In the genomic region with DNA sequence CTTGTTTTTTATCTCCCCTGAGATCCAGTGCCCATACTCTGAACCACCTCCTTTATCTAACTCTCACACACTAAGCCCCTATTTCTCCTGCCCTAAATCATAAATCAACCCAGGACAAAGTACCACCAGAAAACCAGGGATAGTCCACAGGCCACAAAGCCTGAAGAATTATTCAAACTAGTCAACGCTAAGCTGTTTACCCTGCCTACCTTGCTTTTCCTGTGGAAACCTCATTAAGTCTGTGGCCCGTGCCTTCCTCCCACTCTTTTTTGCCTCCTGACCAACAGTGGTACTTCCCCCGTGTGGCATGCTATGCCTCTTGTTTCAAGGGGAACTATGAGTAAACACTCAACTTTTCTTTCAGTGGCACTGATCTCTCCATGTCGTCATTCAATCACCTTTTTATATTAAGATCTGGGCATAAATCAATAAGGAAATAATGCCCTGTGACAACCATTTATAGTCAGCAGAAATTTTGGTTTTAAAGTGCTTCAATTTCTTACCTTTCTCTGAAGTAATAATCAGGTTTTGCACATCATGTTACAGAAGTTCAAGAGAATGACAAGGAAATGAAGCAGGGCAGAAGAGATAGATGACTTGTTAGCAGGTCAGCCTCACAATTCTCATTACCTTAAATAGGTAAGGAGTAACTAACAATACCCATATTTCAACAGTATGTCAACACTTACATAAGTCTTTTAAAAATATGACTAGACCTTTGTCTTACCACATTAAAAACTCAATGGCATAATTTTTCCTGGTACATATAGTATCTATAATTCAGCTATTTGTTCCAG, we compare ENCODE assay signal across 8 cellular contexts. TPM values are rescaled to one million over a fixed set of nuclear protein-coding genes. Genes with fewer than 3 reads are reported as not detected.
A peak's percentile ranks its signal among the peaks of the same experiment; 100 is the strongest.
DNase-seq lines count a peak whose midpoint lies in the region; ATAC-seq and TF ChIP-seq lines count a peak whose summit lies in the region.

No MANE protein-coding gene starts in this region.

- peak; percentile 14 for DNase-seq in NCI-H774 (lab: John Stamatoyannopoulos, UW)
- DNase-seq in activated T-helper 1 cell treated with Interleukin-2 at 50 U/mL for 16 hours (ENCODE audit: low read depth), result peak; percentile 10
- peak; percentile 17 to 24 for DNase-seq in stimulated activated CD4-positive, alpha-beta T cell treated with anti-CD3 and anti-CD28 coated beads, Interleukin-1b, Interleukin-23, amount 100 ng/mL, for 1 hour (ENCODE audit: low read depth in 2 of 2)
- DNase-seq in HAP-1 (ENCODE audit: low spot score in 2 of 2), result no peak
- DNase-seq in A673 (ENCODE audit: low spot score), result no peak
- DNase-seq in hippocampal formation (lab: John Stamatoyannopoulos, UW), result no peak
- DNase-seq in LoVo (ENCODE audit: low spot score), result no peak

- intact Hi-C loops in A673 (cut with micrococcal nuclease; ENCODE audit: unreplicated experiment), result no loop called here

- in situ Hi-C loops in HAP-1 (cut with MboI; ENCODE audit: low sequenced_read_pairs), result no loop called here

- H3K27ac ChIP-seq in A673 (ENCODE audit: low read depth, low read length, poor library complexity, severe bottlenecking), result no peak overlapping the region

- no peaks in the 10 kb centered on the region for H3K9me3 ChIP-seq in HAP-1
- no peaks in the 10 kb centered on the region for H3K9me3 ChIP-seq in A673 (ENCODE audit: low read depth, low read length, poor library complexity, severe bottlenecking)

- H3K36me3 ChIP-seq in HAP-1 (replicated peaks) (peaks cover 6% of the 10 kb centered on the region; the same call in 1 of the 2 replicates), A673 (ENCODE audit: insufficient read depth, low read length, poor library complexity, severe bottlenecking) (no peaks in the 10 kb centered on the region)

- ATAC-seq in GM21717 (IDR thresholded peaks at IDR 0.05; ENCODE audit: unreplicated experiment), result peak; percentile 73

- no peak for TF ChIP-seq CTCF in A673 (conservative IDR thresholded peaks at IDR 0.05; ENCODE audit: low read depth, low read length)

- H3K27me3 ChIP-seq in HAP-1 (ENCODE audit: low read depth), result no peaks in the 10 kb centered on the region
- no peaks in the 10 kb centered on the region for H3K27me3 ChIP-seq in A673 (replicated peaks; ENCODE audit: insufficient read depth, low read depth, low read length, poor library complexity)

- CTCF ChIA-PET in A673 (lab: Charles Lee), result no interaction called here

- BruUV-seq in A673 (replicated peaks; lab: Mats Ljungman, UMichigan), result no TSS peak

- H3K4me3 ChIP-seq in HAP-1 (no peak overlapping the region), A673 (ENCODE audit: low read depth, low read length, poor library complexity, severe bottlenecking) (no peak overlapping the region)

- POLR2A ChIA-PET in A673 (lab: Charles Lee; ENCODE audit: low non-redundant PET), result no interaction called here

- peaks cover 22% of the 10 kb centered on the region for H3K4me1 ChIP-seq in HAP-1
- no peaks in the 10 kb centered on the region for H3K4me1 ChIP-seq in A673 (ENCODE audit: insufficient read depth, low read length, poor library complexity, severe bottlenecking)

RNA-seq across cellular contexts. Expression of a gene that starts 32.1 kb away (rescaled TPM):
- total RNA-seq in A673 (2021), result 30.7 and 33.4 TPM in 2 replicates

Comparison
In these comparisons a context has a peak if more than half of its experiments do, and no peak if none do; other contexts are left out.
1. DNase-seq: peak in NCI-H774 (single experiment), activated T-helper 1 cell treated with Interleukin-2 at 50 U/mL for 16 hours (single experiment) and stimulated activated CD4-positive, alpha-beta T cell treated with anti-CD3 and anti-CD28 coated beads, Interleukin-1b, Interleukin-23, amount 100 ng/mL, for 1 hour (2 of 2); none in HAP-1 (0 of 2), A673 (single experiment), hippocampal formation (0 of 2) and LoVo (single experiment).